8 cellular contexts compared by ENCODE assay signal in genomic region chr1:903721-904270, GRCh38. TPM values are rescaled to one million over a fixed set of nuclear protein-coding genes. Genes with fewer than 3 reads are reported as not detected.
A peak's percentile ranks its signal among the peaks of the same experiment; 100 is the strongest.
DNase-seq lines count a peak whose midpoint lies in the region; ATAC-seq and TF ChIP-seq lines count a peak whose summit lies in the region.

No MANE protein-coding gene starts in this region.

- intact Hi-C loops in PC-9 (cut with micrococcal nuclease; ENCODE audit: unreplicated experiment), result loop anchor here (1.0 to 2.0 kb wide), 2 partner anchors 35 to 73 kb away; no protein-coding TSS in a partner anchor
- intact Hi-C loops in esophagus squamous epithelium (cut with DNase I), result no loop called here

- peaks cover 2% of the 10 kb centered on the region for H3K36me3 Mint-ChIP-seq in neural progenitor cell

- H3K27ac Mint-ChIP-seq in neural progenitor cell, result no peak overlapping the region

- H3F3A ChIP-seq in PC-9 (ENCODE audit: insufficient read depth, low read depth) (peaks cover 22% of the 10 kb centered on the region), neural progenitor cell (ENCODE audit: low read depth) (peaks cover 5% of the 10 kb centered on the region)

- peaks cover 39% of the 10 kb centered on the region for H3K4me1 ChIP-seq in BLaER1
- H3K4me1 ChIP-seq in PC-9 (replicated peaks; ENCODE audit: insufficient read depth), result peaks cover 14% of the 10 kb centered on the region
- peaks cover 15 to 43% (median 23%) of the 10 kb centered on the region in 3 donors for H3K4me1 ChIP-seq in esophagus squamous epithelium
- no peaks in the 10 kb centered on the region for H3K4me1 ChIP-seq in neural progenitor cell

- CTCF ChIA-PET in PC-9 (lab: Charles Lee), result no interaction called here

- no peaks in the 10 kb centered on the region for H3K27me3 ChIP-seq in BLaER1
- peaks cover 3% of the 10 kb centered on the region; the same call in 1 of the 2 replicates for H3K27me3 ChIP-seq in PC-9 (ENCODE audit: insufficient read depth, low read depth)
- H3K27me3 ChIP-seq in esophagus squamous epithelium, result peaks cover 0 to 84% (median 0%) of the 10 kb centered on the region in 4 donors
- H3K27me3 ChIP-seq in neural progenitor cell, result peaks cover 94% of the 10 kb centered on the region

- TF ChIP-seq POLR2A in esophagus squamous epithelium (IDR thresholded peaks at IDR 0.05), result no peak

- H2AFZ ChIP-seq in PC-9 (0 out of 2 replicates have a peak overlapping the region, but pooled peaks have one; percentile 60), neural progenitor cell (replicated peaks) (no peak overlapping the region)

- H3K9me2 ChIP-seq in PC-9 (ENCODE audit: insufficient read depth), result no peaks in the 10 kb centered on the region

- H3K9ac ChIP-seq in BLaER1 (peak overlapping the region; percentile 82; the same call in 1 of the 2 replicates), neural progenitor cell (no peak overlapping the region)

- H3K9me3 ChIP-seq in BLaER1 (no peaks in the 10 kb centered on the region; the same call in 1 of the 2 replicates), PC-9 (ENCODE audit: insufficient read depth, low read depth) (no peaks in the 10 kb centered on the region), esophagus squamous epithelium (no peaks in the 10 kb centered on the region), neural progenitor cell (ENCODE audit: low read depth) (no peaks in the 10 kb centered on the region)

- peaks cover 6% of the 10 kb centered on the region for H3K9me3 Mint-ChIP-seq in neural progenitor cell

- POLR2A ChIA-PET in PC-9 (lab: Charles Lee; ENCODE audit: unreplicated experiment), result no interaction called here

- H3K4me3 ChIP-seq in BLaER1, result peak overlapping the region; percentile 69
- H3K4me3 ChIP-seq in PC-9, result peak overlapping the region; percentile 40; the same call in 1 of the 2 replicates
- H3K4me3 ChIP-seq in esophagus squamous epithelium, result peak overlapping the region in 3 of 4 donors; percentile 28 to 62 (median 53)
- H3K4me3 ChIP-seq in neural progenitor cell, result peak overlapping the region; percentile 46

- no peak for DNase-seq in PC-9
- no peak for DNase-seq in esophagus squamous epithelium (lab: John Stamatoyannopoulos, UW)
- DNase-seq in neural progenitor cell (ENCODE audit: low spot score), result peak; percentile 1
- DNase-seq in stimulated activated CD4-positive, alpha-beta T cell treated with anti-CD3 and anti-CD28 coated beads, Interleukin-15, amount 100 ng/mL, for 24 hours, result no peak
- no peak for DNase-seq in cerebellum (ENCODE audit: low spot score)

- peaks cover 13% of the 10 kb centered on the region for H3K4me1 Mint-ChIP-seq in neural progenitor cell

- ATAC-seq in GM21786 (IDR thresholded peaks at IDR 0.05; ENCODE audit: unreplicated experiment), result no peak
- no peak for ATAC-seq in HG02973 (IDR thresholded peaks at IDR 0.05; ENCODE audit: unreplicated experiment)

- H3K79me2 ChIP-seq in PC-9 (ENCODE audit: low read depth), result no peaks in the 10 kb centered on the region
- no peaks in the 10 kb centered on the region for H3K79me2 ChIP-seq in neural progenitor cell (ENCODE audit: low read depth)

- peak overlapping the region; percentile 53 for H3K4me3 Mint-ChIP-seq in neural progenitor cell

- BruUV-seq in PC-9 (replicated peaks; lab: Mats Ljungman, UMichigan), result no TSS peak

- no peak for TF ChIP-seq CTCF in PC-9 (conservative IDR thresholded peaks at IDR 0.05)
- TF ChIP-seq CTCF in esophagus squamous epithelium (IDR thresholded peaks at IDR 0.05), result no peak
- no peak for TF ChIP-seq CTCF in neural progenitor cell (IDR thresholded peaks at IDR 0.05)

- H3K27ac ChIP-seq in BLaER1 (no peak overlapping the region), PC-9 (no peak overlapping the region), esophagus squamous epithelium (peak overlapping the region in 1 of 4 donors; percentile 60), neural progenitor cell (no peak overlapping the region)

- no CpG with 5 or more reads among the region's 21 CpGs for WGBS in esophagus squamous epithelium, 2 donors

- peaks cover 31% of the 10 kb centered on the region for H3K27me3 Mint-ChIP-seq in neural progenitor cell (ENCODE audit: insufficient read depth, low read depth)

- H3K36me3 ChIP-seq in BLaER1 (no peaks in the 10 kb centered on the region), PC-9 (ENCODE audit: low read depth) (no peaks in the 10 kb centered on the region), esophagus squamous epithelium (no peaks in the 10 kb centered on the region), neural progenitor cell (no peaks in the 10 kb centered on the region)

- H4K20me1 ChIP-seq in BLaER1 (peaks cover 16% of the 10 kb centered on the region), PC-9 (ENCODE audit: insufficient read depth) (no peaks in the 10 kb centered on the region), neural progenitor cell (ENCODE audit: low read depth) (no peaks in the 10 kb centered on the region)

- peak overlapping the region; percentile 89 for H3K4me2 ChIP-seq in BLaER1
- peak overlapping the region; percentile 79 for H3K4me2 ChIP-seq in PC-9
- H3K4me2 ChIP-seq in neural progenitor cell, result peak overlapping the region; percentile 56

RNA-seq across cellular contexts. Expression of gene SAMD11, which starts 19.9 kb away (rescaled TPM):
- 0.59 and 2.2 TPM in 2 replicates for total RNA-seq in PC-9 (2021)
- total RNA-seq in esophagus squamous epithelium, result under 1 TPM in 3 of 4 donors, not detected in 1; 0.48 to 0.95 (median 0.57) TPM
- 0.15 TPM in 1 of 2 replicates, not detected in the other for total RNA-seq in neural progenitor cell (ENCODE audit: low replicate concordance)
- total RNA-seq in cerebellum, result 2.4 TPM

RNA-seq across cellular contexts. Expression of gene NOC2L, which starts 55.3 kb away (rescaled TPM):
- total RNA-seq in PC-9 (2021), result 86.4 and 100 TPM in 2 replicates
- 10 to 100 TPM; 57.9 to 80.2 (median 60.4) TPM for total RNA-seq in esophagus squamous epithelium
- 39.6 and 69.1 TPM in 2 replicates for total RNA-seq in neural progenitor cell (ENCODE audit: low replicate concordance)
- total RNA-seq in cerebellum, result 30.2 TPM

RNA-seq across cellular contexts. Expression of gene KLHL17, which starts 56.6 kb away (rescaled TPM):
- total RNA-seq in PC-9 (2021), result 16.8 and 22.7 TPM in 2 replicates
- total RNA-seq in esophagus squamous epithelium, result 10 to 100 TPM in 3 of 4 donors, 1 to 10 TPM in 1; 8.7 to 13.8 (median 10.3) TPM
- 10.7 and 33.8 TPM in 2 replicates for total RNA-seq in neural progenitor cell (ENCODE audit: low replicate concordance)
- total RNA-seq in cerebellum, result 7.3 TPM
